In genomic region chr3:48142316-48142870, GRCh38 we compare ENCODE assay signal across 21 cellular contexts. TPM values are rescaled to one million over a fixed set of nuclear protein-coding genes. Genes with fewer than 3 reads are reported as not detected.
DNase-seq lines count a peak whose midpoint lies in the region; ATAC-seq and TF ChIP-seq lines count a peak whose summit lies in the region.
"Had no signal": no experiment of that assay in that cellular context is flagged by ENCODE, and none has a peak within 500 bp of the region (broad histone marks: within the 10 kb centered on the region; RNA-seq: fewer than 3 reads in every experiment).

No MANE protein-coding gene starts in this region.

- H3K27me3 Mint-ChIP-seq in neural crest cell (ENCODE audit: low read depth) = no peaks in the 10 kb centered on the region
- no peaks in the 10 kb centered on the region for H3K27me3 Mint-ChIP-seq in natural killer cell (ENCODE audit: low read depth in 2 of 2)
- H3K27me3 Mint-ChIP-seq: brain had no signal

- no peaks in the 10 kb centered on the region for H4K20me1 ChIP-seq in KMS-11 (ENCODE audit: insufficient read depth)

- DNase-seq in COLO668 (lab: John Stamatoyannopoulos, UW; ENCODE audit: unreplicated experiment) (peak; percentile 56), body of pancreas (peak in 3 of 4 donors; percentile 48 to 71 (median 57)), neural crest cell (ENCODE audit: low read depth, low spot score) (no peak), omental fat pad (ENCODE audit: low spot score) (no peak), natural killer cell (no peak)
- no peak for DNase-seq in effector CD4-positive, alpha-beta T cell
- DNase-seq: activated CD4-positive, alpha-beta T cell treated with anti-CD3 and anti-CD28 coated beads, Interleukin-2, amount 50 U/mL, for 4 hours; activated T-cell treated with anti-CD3 and anti-CD28 coated beads, Interleukin-2, amount 50 U/mL, for 1 hour; Calu3; dermis blood vessel endothelial cell; GF-D8; H9; immature natural killer cell; mesenchymal stem cell; NCI-H226; OCI-M1 had no signal

- intact Hi-C loops in body of pancreas (cut with DNase I) = loop anchor here (10.0 kb wide), 1 partner anchor 298 kb away; no protein-coding TSS in a partner anchor
- intact Hi-C loops in natural killer cell (cut with micrococcal nuclease) = no loop called here

- peaks cover 9% of the 10 kb centered on the region for H3K4me1 Mint-ChIP-seq in neural crest cell
- H3K4me1 Mint-ChIP-seq in natural killer cell = peaks cover 0 to 5% of the 10 kb centered on the region in 2 donors

- H3K4me1 ChIP-seq in KMS-11 (ENCODE audit: low read depth, poor library complexity, severe bottlenecking) (peaks cover 9% of the 10 kb centered on the region), body of pancreas (peaks cover 5% of the 10 kb centered on the region)
- H3K4me1 ChIP-seq: neural progenitor cell had no signal

- 68 to 74% methylated on average over 7 to 11 of the region's 11 CpGs for WGBS in body of pancreas, 2 donors

- 0 out of 2 replicates have a peak overlapping the region, but pooled peaks have one; percentile 9 for H3K4me2 ChIP-seq in KMS-11
- H3K4me2 ChIP-seq: neural progenitor cell had no signal

- no peak overlapping the region for H3K9ac ChIP-seq in KMS-11
- H3K9ac ChIP-seq: neural progenitor cell had no signal

- H3K9me3 Mint-ChIP-seq in neural crest cell = no peaks in the 10 kb centered on the region
- H3K9me3 Mint-ChIP-seq in natural killer cell = no peaks in the 10 kb centered on the region
- H3K9me3 Mint-ChIP-seq: activated naive CD4-positive, alpha-beta T cell treated with anti-CD3 and anti-CD28 coated beads, Interleukin-2, amount 50 U/mL, for 72 hours; H9; immature natural killer cell had no signal

- ATAC-seq in body of pancreas = peak; percentile 33
- no peak for ATAC-seq in omental fat pad (ENCODE audit: low FRiP score)
- no peak for ATAC-seq in natural killer cell
- ATAC-seq: activated naive CD4-positive, alpha-beta T cell treated with anti-CD3 and anti-CD28 coated beads, Interleukin-2, amount 50 U/mL, for 72 hours had no signal

- no peak overlapping the region for H2AFZ ChIP-seq in KMS-11 (ENCODE audit: low read depth)
- H2AFZ ChIP-seq: neural progenitor cell had no signal

- H3K9me3 ChIP-seq in body of pancreas = no peaks in the 10 kb centered on the region
- H3K9me3 ChIP-seq: esophagus muscularis mucosa had no signal

- H3K27ac Mint-ChIP-seq in neural crest cell (ENCODE audit: unreplicated experiment) (peak overlapping the region; percentile 19), natural killer cell (no peak overlapping the region)
- H3K27ac Mint-ChIP-seq: activated naive CD4-positive, alpha-beta T cell treated with anti-CD3 and anti-CD28 coated beads, Interleukin-2, amount 50 U/mL, for 72 hours; brain; immature natural killer cell; neural progenitor cell had no signal

- H3K36me3 ChIP-seq in KMS-11 (ENCODE audit: insufficient read depth) (no peaks in the 10 kb centered on the region), body of pancreas (replicated peaks in 1 of 2; ENCODE audit: insufficient read depth in 1 of 2, low read depth in 2 of 2) (no peaks in the 10 kb centered on the region)
- H3K36me3 ChIP-seq: esophagus muscularis mucosa, neural progenitor cell had no signal

- H3K4me3 ChIP-seq in KMS-11 (IDR thresholded peaks at IDR 0.05; ENCODE audit: insufficient read depth, low read depth, low read length) (no peak overlapping the region), body of pancreas (no peak overlapping the region)
- H3K4me3 ChIP-seq: esophagus muscularis mucosa, neural progenitor cell had no signal

- no peaks in the 10 kb centered on the region for H3K27me3 ChIP-seq in KMS-11 (ENCODE audit: insufficient read depth, low read depth)
- H3K27me3 ChIP-seq in body of pancreas = no peaks in the 10 kb centered on the region
- H3K27me3 ChIP-seq: esophagus muscularis mucosa, neural progenitor cell had no signal

- H3K4me3 Mint-ChIP-seq in neural crest cell = no peak overlapping the region
- no peak overlapping the region for H3K4me3 Mint-ChIP-seq in natural killer cell
- H3K4me3 Mint-ChIP-seq: brain, H9, immature natural killer cell, neural progenitor cell had no signal

- no peak for TF ChIP-seq POLR2A in body of pancreas (IDR thresholded peaks at IDR 0.05)

- no peaks in the 10 kb centered on the region for H3K79me2 ChIP-seq in KMS-11 (ENCODE audit: insufficient read depth, low read depth)

- H3K27ac ChIP-seq in KMS-11 = no peak overlapping the region
- no peak overlapping the region for H3K27ac ChIP-seq in body of pancreas
- H3K27ac ChIP-seq: esophagus muscularis mucosa, neural progenitor cell had no signal

- TF ChIP-seq CTCF in KMS-11 (conservative IDR thresholded peaks at IDR 0.05; ENCODE audit: low read depth, low read length) (no peak), body of pancreas (IDR thresholded peaks at IDR 0.05) (no peak), neural crest cell (conservative IDR thresholded peaks at IDR 0.05) (no peak), omental fat pad (IDR thresholded peaks at IDR 0.05) (no peak), natural killer cell (IDR thresholded peaks at IDR 0.05) (no peak)

- H3K36me3 Mint-ChIP-seq in neural crest cell (ENCODE audit: low read depth) (no peaks in the 10 kb centered on the region), natural killer cell (no peaks in the 10 kb centered on the region)
- H3K36me3 Mint-ChIP-seq: activated naive CD4-positive, alpha-beta T cell treated with anti-CD3 and anti-CD28 coated beads, Interleukin-2, amount 50 U/mL, for 72 hours; brain; immature natural killer cell; neural progenitor cell had no signal

RNA-seq across cellular contexts. Expression of gene CDC25A, which starts 45.8 kb away (rescaled TPM):
- total RNA-seq in body of pancreas (under 1 TPM in 1 of 2 donors, not detected in 1; 0.33 TPM), neural crest cell (58.4 and 63.0 TPM in 2 replicates), omental fat pad (1 to 10 TPM in 2 of 4 donors, under 1 TPM in 2; 0.19 to 2.9 (median 1.5) TPM), natural killer cell (1 to 10 TPM in 1 of 3 donors, under 1 TPM in 2; 0.56 to 1.3 (median 0.72) TPM)

Comparison
In these comparisons a context has a peak if more than half of its experiments do, and no peak if none do; other contexts are left out.
1. DNase-seq: peak in COLO668 (single experiment) and body of pancreas (3 of 4); none in neural crest cell (single experiment), omental fat pad (single experiment), effector CD4-positive, alpha-beta T cell (single experiment) and natural killer cell (single experiment).
2. RNA of gene CDC25A, which starts 45.8 kb away (total RNA-seq): 58.4 to 63.0 TPM in neural crest cell; 0.19 to 2.9 TPM in omental fat pad, 0.56 to 1.3 TPM in natural killer cell and 0.33 TPM in body of pancreas; every median in the first group is over 10 times any median in the second.